In the genomic region with DNA sequence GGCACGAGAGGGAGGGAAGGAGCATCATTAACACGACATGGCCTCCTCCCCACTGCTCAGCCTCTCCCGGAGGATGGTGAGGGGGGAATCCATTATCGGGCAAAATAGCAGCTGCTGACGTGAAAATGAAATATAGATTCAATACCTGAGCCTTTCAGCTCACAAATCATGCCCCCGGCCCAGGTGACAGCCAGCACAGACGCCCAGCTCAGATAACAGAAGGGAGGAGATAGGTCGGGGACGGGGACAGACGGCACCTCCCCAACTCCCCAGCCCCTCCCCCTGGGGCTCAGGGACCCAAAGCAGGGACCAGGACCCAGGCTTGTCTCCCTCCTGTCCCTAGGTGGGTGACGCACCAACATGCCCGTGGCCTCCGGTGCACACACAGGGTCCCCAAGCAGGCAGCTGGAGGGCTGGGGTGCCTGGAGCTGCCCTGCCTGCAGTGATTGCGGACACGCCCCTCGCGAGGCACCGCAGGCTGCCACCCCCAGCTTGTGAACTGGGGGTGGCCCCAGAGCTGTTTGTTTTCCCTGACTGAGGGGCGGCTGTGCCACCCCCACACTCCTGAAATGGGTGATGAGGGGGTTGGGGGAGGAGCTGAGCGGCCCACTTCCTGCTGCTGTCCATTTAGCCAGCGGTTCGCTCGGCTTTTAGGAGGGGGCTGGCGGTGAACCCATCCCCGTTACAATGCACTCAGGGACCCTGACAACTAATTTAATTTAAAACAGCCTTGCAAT, we compare ENCODE assay signal across 15 cellular contexts. TPM values are rescaled to one million over a fixed set of nuclear protein-coding genes. Genes with fewer than 3 reads are reported as not detected.
"Had no signal": no experiment of that assay in that cellular context is flagged by ENCODE, and none has a peak within 500 bp of the region (broad histone marks: within the 10 kb centered on the region; RNA-seq: fewer than 3 reads in every experiment).

No MANE protein-coding gene starts in this region.

- H3K27ac ChIP-seq: coronary artery, heart right ventricle, neural progenitor cell, parathyroid adenoma, skin epidermis, tibial artery, uterus had no signal

- DNase-seq: activated CD4-positive, alpha-beta memory T cell treated with anti-CD3 and anti-CD28 coated beads, Interleukin-2, amount 10 ng/mL, durations not matched to agents 7 days and 5 days; activated CD8-positive, alpha-beta memory T cell treated with anti-CD3 and anti-CD28 coated beads, Interleukin-2, amount 50 U/mL, for 48 hours; activated naive CD4-positive, alpha-beta T cell treated with Interleukin-2 at 50 U/mL for 16 hours; central memory CD4-positive, alpha-beta T cell; effector CD4-positive, alpha-beta T cell; foreskin melanocyte; heart right ventricle; stimulated activated CD4-positive, alpha-beta T cell treated with anti-CD3 and anti-CD28 coated beads, Interleukin-4, amount 100 ng/mL, for 4 hours; tibial artery; uterus had no signal

- H3K27me3 Mint-ChIP-seq: activated CD4-positive, alpha-beta memory T cell treated with anti-CD3 and anti-CD28 coated beads, Interleukin-2, amount 10 ng/mL, durations not matched to agents 7 days and 5 days had no signal

- H3K9me3 Mint-ChIP-seq: activated CD4-positive, alpha-beta memory T cell treated with anti-CD3 and anti-CD28 coated beads, Interleukin-2, amount 10 ng/mL, durations not matched to agents 7 days and 5 days; neural progenitor cell had no signal

- H3K27me3 ChIP-seq: uterus had no signal

- H3K9me3 ChIP-seq: heart right ventricle, tibial artery, uterus had no signal

- H3K9ac ChIP-seq: neural progenitor cell, parathyroid adenoma had no signal

- H3K4me3 Mint-ChIP-seq: activated CD4-positive, alpha-beta memory T cell treated with anti-CD3 and anti-CD28 coated beads, Interleukin-2, amount 10 ng/mL, durations not matched to agents 7 days and 5 days; neural progenitor cell had no signal

- H3K27ac Mint-ChIP-seq: activated CD4-positive, alpha-beta memory T cell treated with anti-CD3 and anti-CD28 coated beads, Interleukin-2, amount 10 ng/mL, durations not matched to agents 7 days and 5 days had no signal

- H3K4me3 ChIP-seq: coronary artery, heart right ventricle, neural progenitor cell, skin epidermis, tibial artery, uterus had no signal

- ATAC-seq: heart right ventricle had no signal

- H3K4me1 ChIP-seq: parathyroid adenoma, tibial artery, uterus had no signal

- H3K36me3 ChIP-seq: heart right ventricle, neural progenitor cell, tibial artery, uterus had no signal

- H3K4me1 Mint-ChIP-seq: activated CD4-positive, alpha-beta memory T cell treated with anti-CD3 and anti-CD28 coated beads, Interleukin-2, amount 10 ng/mL, durations not matched to agents 7 days and 5 days had no signal

RNA-seq across cellular contexts. Expression of a gene that starts 31.7 kb away (rescaled TPM):
- total RNA-seq: mesenteric fat pad had no signal
